In the genomic region with DNA sequence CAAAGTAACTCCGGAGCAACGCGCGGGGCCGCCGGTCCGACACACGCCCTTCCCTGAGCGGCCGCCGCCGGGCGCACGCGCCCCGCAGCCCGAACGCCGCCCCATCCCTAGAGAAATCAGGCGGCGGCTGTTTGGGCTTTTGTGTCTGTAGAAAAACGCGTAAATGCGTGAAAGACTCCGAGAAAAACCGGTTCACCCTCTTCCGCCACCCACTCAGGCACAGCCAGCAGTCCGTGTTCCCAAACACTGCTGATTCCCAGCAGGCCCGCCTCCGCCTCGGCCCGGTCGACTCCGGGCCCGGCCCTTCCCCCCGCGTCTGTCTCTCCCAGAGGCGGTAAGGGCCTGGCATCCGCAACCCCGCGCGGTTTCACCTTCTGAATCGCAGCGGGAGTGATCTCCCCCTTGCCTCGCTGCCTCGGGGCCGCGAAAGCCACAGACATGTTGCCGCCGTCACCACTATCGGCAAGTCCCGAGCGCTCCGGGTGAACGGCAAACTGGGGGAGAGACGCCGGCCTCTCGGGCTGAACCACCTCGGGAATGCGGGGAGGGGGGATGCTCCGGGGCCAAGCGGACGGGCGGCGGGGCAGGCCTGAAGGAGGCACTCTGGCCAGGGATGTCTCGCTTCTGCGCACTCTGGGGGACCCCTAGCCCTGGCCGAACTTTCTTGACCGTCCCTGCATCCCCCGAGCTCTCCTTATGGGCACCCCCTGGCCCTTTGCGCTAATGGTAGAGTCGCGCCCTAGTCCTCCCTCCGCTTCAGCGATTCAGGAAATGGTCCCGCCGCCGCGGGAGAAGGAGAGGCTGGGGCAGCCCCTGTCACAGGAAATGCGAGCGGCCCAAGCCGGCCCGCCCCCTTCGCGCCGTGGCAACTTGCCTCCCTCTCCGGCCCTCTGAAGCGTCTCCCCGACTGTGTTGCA, we compare ENCODE assay signal across 8 cellular contexts.
DNase-seq lines count a peak whose midpoint lies in the region; ATAC-seq and TF ChIP-seq lines count a peak whose summit lies in the region.

A gene with protein sequence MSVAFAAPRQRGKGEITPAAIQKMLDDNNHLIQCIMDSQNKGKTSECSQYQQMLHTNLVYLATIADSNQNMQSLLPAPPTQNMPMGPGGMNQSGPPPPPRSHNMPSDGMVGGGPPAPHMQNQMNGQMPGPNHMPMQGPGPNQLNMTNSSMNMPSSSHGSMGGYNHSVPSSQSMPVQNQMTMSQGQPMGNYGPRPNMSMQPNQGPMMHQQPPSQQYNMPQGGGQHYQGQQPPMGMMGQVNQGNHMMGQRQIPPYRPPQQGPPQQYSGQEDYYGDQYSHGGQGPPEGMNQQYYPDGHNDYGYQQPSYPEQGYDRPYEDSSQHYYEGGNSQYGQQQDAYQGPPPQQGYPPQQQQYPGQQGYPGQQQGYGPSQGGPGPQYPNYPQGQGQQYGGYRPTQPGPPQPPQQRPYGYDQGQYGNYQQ (minus strand): TSS at position 484 of the 917 bp plus-strand sequence. CDS start 44 bp downstream, at position 440.

- in situ Hi-C loops in GM18951 (cut with MboI; ENCODE audit: low sequenced_read_pairs, unreplicated experiment): no loop called here

- TF ChIP-seq POLR2A in GM18951 (IDR thresholded peaks at IDR 0.05; ENCODE audit: extremely low read depth, insufficient read depth, insufficient read length): peak; percentile 91

- ATAC-seq in HG03196 (IDR thresholded peaks at IDR 0.05; ENCODE audit: unreplicated experiment): peak; percentile 83
- peak; percentile 83 to 84 for ATAC-seq in activated CD4-positive, CD25-positive, alpha-beta regulatory T cell treated with anti-CD3 and anti-CD28 coated beads, Interleukin-2, amount 50 U/mL, for 24 hours

- peak; percentile 95 for DNase-seq in AG08396 (ENCODE audit: low spot score)
- peak; percentile 90 for DNase-seq in NCI-H345 (lab: John Stamatoyannopoulos, UW)
- peak; percentile 93 for DNase-seq in cerebellar cortex (ENCODE audit: low spot score)
- DNase-seq in islet precursor cell: peak; percentile 97
- peak; percentile 80 to 87 (median 83) for DNase-seq in stimulated activated CD4-positive, alpha-beta T cell treated with anti-CD3 and anti-CD28 coated beads, Interleukin-12 subunit alpha, Interleukin-12 subunit beta, amount 100 ng/mL, for 48 hours (ENCODE audit: low read depth in 2 of 3, low spot score in 1 of 3)

Comparison
In these comparisons a context has a peak if more than half of its experiments do, and no peak if none do; other contexts are left out.
1. Peak in every context shown above with its lines: DNase-seq and ATAC-seq.